In genomic region chr1:91278754-91279153, GRCh38 we compare ENCODE assay signal across 8 cellular contexts.
DNase-seq lines count a peak whose midpoint lies in the region; ATAC-seq, FAIRE-seq and TF ChIP-seq lines count a peak whose summit lies in the region.

No MANE protein-coding gene starts in this region.

- no peak overlapping the region for H3K9ac ChIP-seq in KMS-11
- H3K9ac ChIP-seq in kidney (ENCODE audit: low read length in 2 of 2), result no peak overlapping the region

- H3K9me3 Mint-ChIP-seq in activated CD4-positive, alpha-beta T cell treated with anti-CD3 and anti-CD28 coated beads, Interleukin-2, amount 10 ng/mL, durations not matched to agents 24 days and 14 days, result no peaks in the 10 kb centered on the region

- FAIRE-seq in kidney (lab: Jason Lieb, UNC), result no peak

- H3K9me3 ChIP-seq in kidney (ENCODE audit: control insufficient read depth in 1 of 2, low read length in 2 of 2) (no peaks in the 10 kb centered on the region), aorta (ENCODE audit: control insufficient read depth, low read length) (no peaks in the 10 kb centered on the region)

- H3K36me3 Mint-ChIP-seq in activated CD4-positive, alpha-beta T cell treated with anti-CD3 and anti-CD28 coated beads, Interleukin-2, amount 10 ng/mL, durations not matched to agents 24 days and 14 days (ENCODE audit: low read depth), result no peaks in the 10 kb centered on the region

- no peak overlapping the region for H3K4me3 Mint-ChIP-seq in activated CD4-positive, alpha-beta T cell treated with anti-CD3 and anti-CD28 coated beads, Interleukin-2, amount 10 ng/mL, durations not matched to agents 24 days and 14 days

- H3K4me2 ChIP-seq in KMS-11, result no peak overlapping the region

- H3K4me1 ChIP-seq in KMS-11 (ENCODE audit: low read depth, poor library complexity, severe bottlenecking), result no peaks in the 10 kb centered on the region
- H3K4me1 ChIP-seq in kidney (ENCODE audit: control insufficient read depth in 1 of 2, insufficient read depth in 1 of 2, low read depth in 1 of 2, low read length in 2 of 2), result no peaks in the 10 kb centered on the region
- H3K4me1 ChIP-seq in aorta (ENCODE audit: control insufficient read depth in 1 of 2, insufficient read depth in 2 of 2, low read length in 2 of 2), result no peaks in the 10 kb centered on the region

- H3K36me3 ChIP-seq in KMS-11 (ENCODE audit: insufficient read depth) (no peaks in the 10 kb centered on the region), kidney (ENCODE audit: control insufficient read depth in 1 of 2, insufficient read depth in 2 of 2, low read length in 2 of 2) (no peaks in the 10 kb centered on the region), aorta (ENCODE audit: control insufficient read depth in 1 of 2, insufficient read depth in 2 of 2, low read length in 1 of 2) (no peaks in the 10 kb centered on the region)

- no peak overlapping the region for H2AFZ ChIP-seq in KMS-11 (ENCODE audit: low read depth)

- peaks cover 18% of the 10 kb centered on the region for H3K27me3 Mint-ChIP-seq in activated CD4-positive, alpha-beta T cell treated with anti-CD3 and anti-CD28 coated beads, Interleukin-2, amount 10 ng/mL, durations not matched to agents 24 days and 14 days

- H3K4me3 ChIP-seq in KMS-11 (IDR thresholded peaks at IDR 0.05; ENCODE audit: insufficient read depth, low read depth, low read length) (no peak overlapping the region), kidney (ENCODE audit: low read length in 2 of 2) (no peak overlapping the region), aorta (ENCODE audit: low read length in 2 of 2) (no peak overlapping the region)

- H3K27ac ChIP-seq in C4-2B (no peak overlapping the region), KMS-11 (no peak overlapping the region), kidney (ENCODE audit: low read depth in 2 of 2, low read length in 2 of 2) (no peak overlapping the region), aorta (ENCODE audit: low read depth in 1 of 2, low read length in 2 of 2) (no peak overlapping the region)

- intact Hi-C loops in kidney (cut with DNase I), result no loop called here
- intact Hi-C loops in activated CD4-positive, alpha-beta T cell treated with anti-CD3 and anti-CD28 coated beads, Interleukin-2, amount 10 ng/mL, durations not matched to agents 24 days and 14 days (cut with micrococcal nuclease), result no loop called here
- intact Hi-C loops in aorta (cut with DNase I), result no loop called here

- H3K27ac Mint-ChIP-seq in activated CD4-positive, alpha-beta T cell treated with anti-CD3 and anti-CD28 coated beads, Interleukin-2, amount 10 ng/mL, durations not matched to agents 24 days and 14 days, result no peak overlapping the region

- H3K79me2 ChIP-seq in KMS-11 (ENCODE audit: insufficient read depth, low read depth), result no peaks in the 10 kb centered on the region

- TF ChIP-seq CTCF in C4-2B (conservative IDR thresholded peaks at IDR 0.05) (peak; percentile 56), KMS-11 (conservative IDR thresholded peaks at IDR 0.05; ENCODE audit: low read depth, low read length) (peak; percentile 43), kidney (IDR thresholded peaks at IDR 0.05; ENCODE audit: borderline replicate concordance, extremely low read depth, insufficient read depth) (peak; percentile 6)

- no peak for ATAC-seq in aorta (ENCODE audit: low FRiP score)
- ATAC-seq in GM21515 (IDR thresholded peaks at IDR 0.05; ENCODE audit: unreplicated experiment), result no peak

- WGBS in aorta, 2 donors, result 48 to 50% methylated on average over 1 of the region's 1 CpG

- no peaks in the 10 kb centered on the region for H4K20me1 ChIP-seq in KMS-11 (ENCODE audit: insufficient read depth)

- H3K27me3 ChIP-seq in KMS-11 (ENCODE audit: insufficient read depth, low read depth), result no peaks in the 10 kb centered on the region
- no peaks in the 10 kb centered on the region for H3K27me3 ChIP-seq in aorta (ENCODE audit: control insufficient read depth in 1 of 2, insufficient read depth in 2 of 2, low read length in 1 of 2)

- no peaks in the 10 kb centered on the region for H3K4me1 Mint-ChIP-seq in activated CD4-positive, alpha-beta T cell treated with anti-CD3 and anti-CD28 coated beads, Interleukin-2, amount 10 ng/mL, durations not matched to agents 24 days and 14 days

- DNase-seq in SW480 (ENCODE audit: low spot score) (peak; percentile 17), kidney (no peak), aorta (no peak)
- no peak for DNase-seq in activated CD4-positive, alpha-beta T cell treated with anti-CD3 and anti-CD28 coated beads, Interleukin-2, amount 10 ng/mL, durations not matched to agents 24 days and 14 days
- no peak for DNase-seq in stimulated activated CD4-positive, alpha-beta T cell treated with anti-CD3 and anti-CD28 coated beads, Interleukin-12 subunit alpha, Interleukin-12 subunit beta, amount 100 ng/mL, for 4 hours

Comparison
In these comparisons a context has a peak if more than half of its experiments do, and no peak if none do; other contexts are left out.
1. CTCF ChIP-seq: peak in every context shown above with its lines; median percentile 56 in C4-2B; 43 in KMS-11; 6 in kidney.